ENCODE assay signal across 8 cellular contexts in the genomic region with DNA sequence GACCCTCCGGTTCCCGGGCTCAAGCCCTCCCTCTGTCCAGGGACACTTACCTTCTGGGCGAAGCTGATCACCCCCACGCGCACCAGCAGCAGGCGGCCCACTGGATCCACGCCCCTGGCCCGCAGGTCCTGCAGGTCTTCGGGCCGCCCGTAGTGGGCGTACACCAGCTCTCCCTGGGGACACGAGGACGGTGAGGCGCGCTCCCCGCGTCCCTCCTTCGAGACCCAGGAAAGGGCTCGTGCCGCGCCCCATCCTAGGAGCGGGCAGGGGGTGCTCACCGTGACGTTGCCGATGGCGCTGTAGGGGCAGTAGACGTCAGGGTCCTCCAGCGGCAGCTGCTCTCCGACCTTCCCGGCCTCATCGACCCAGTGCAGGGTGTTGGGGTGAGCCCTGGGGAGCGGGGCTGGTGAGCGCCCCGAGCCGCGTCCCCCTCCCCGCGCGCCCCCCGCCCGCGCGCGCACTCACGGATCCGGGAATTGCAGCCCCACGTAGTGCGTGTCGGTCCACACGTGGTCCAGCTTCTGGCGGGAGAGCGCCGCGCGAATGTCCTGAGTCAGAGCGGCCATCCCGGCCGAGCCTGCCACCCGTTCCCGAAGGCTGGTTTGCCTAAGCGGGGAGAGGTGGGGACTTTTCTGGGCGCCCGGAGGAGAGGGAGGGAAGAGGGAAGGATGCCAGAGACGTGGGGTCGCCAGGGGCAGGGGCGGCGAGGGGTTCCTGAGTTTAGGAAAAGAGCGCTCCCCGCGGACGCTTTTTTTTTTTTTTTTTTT. TPM values are rescaled to one million over a fixed set of nuclear protein-coding genes. Genes with fewer than 3 reads are reported as not detected.
DNase-seq lines count a peak whose midpoint lies in the region; ATAC-seq and TF ChIP-seq lines count a peak whose summit lies in the region.

No MANE protein-coding gene starts in this region.

- peak; percentile 33 for TF ChIP-seq CTCF in DOHH2 (IDR thresholded peaks at IDR 0.05; ENCODE audit: low read depth, low read length, poor library complexity, severe bottlenecking)

- no peaks in the 10 kb centered on the region for H3K79me2 ChIP-seq in DOHH2 (ENCODE audit: control insufficient read depth, low read length)

- intact Hi-C loops in activated naive CD4-positive, alpha-beta T cell treated with anti-CD3 and anti-CD28 coated beads for 36 hours (cut with micrococcal nuclease), result loop anchor here (1.0 to 5.0 kb wide), 2 partner anchors 58 to 94 kb away; no protein-coding TSS in a partner anchor

- no peaks in the 10 kb centered on the region for H3K9me3 Mint-ChIP-seq in activated naive CD4-positive, alpha-beta T cell treated with anti-CD3 and anti-CD28 coated beads for 36 hours

- H3K9me2 ChIP-seq in DOHH2 (replicated peaks; ENCODE audit: control insufficient read depth, low read length), result no peaks in the 10 kb centered on the region

- H3K27ac Mint-ChIP-seq in activated naive CD4-positive, alpha-beta T cell treated with anti-CD3 and anti-CD28 coated beads for 36 hours, result peak overlapping the region; percentile 76

- H3K27me3 ChIP-seq in DOHH2 (ENCODE audit: control insufficient read depth, low read length), result peaks cover 9% of the 10 kb centered on the region
- peaks cover 25 to 28% (median 27%) of the 10 kb centered on the region in 3 donors for H3K27me3 ChIP-seq in skeletal muscle tissue (ENCODE audit: control insufficient read depth in 3 of 3, insufficient read depth in 3 of 3, low read length in 3 of 3)

- peak overlapping the region in 1 of 3 donors; percentile 16 for H3K9ac ChIP-seq in skeletal muscle tissue (ENCODE audit: low read depth in 1 of 3, low read length in 3 of 3)

- H3K4me2 ChIP-seq in DOHH2 (ENCODE audit: low read length), result peak overlapping the region; percentile 68

- no peaks in the 10 kb centered on the region for H3K9me3 ChIP-seq in DOHH2 (ENCODE audit: control insufficient read depth, insufficient read depth, low read length)
- H3K9me3 ChIP-seq in skeletal muscle tissue (ENCODE audit: control insufficient read depth in 3 of 3, low read length in 3 of 3), result no peaks in the 10 kb centered on the region

- H3K4me1 ChIP-seq in DOHH2 (ENCODE audit: control insufficient read depth, low read length), result peaks cover 12% of the 10 kb centered on the region
- H3K4me1 ChIP-seq in skeletal muscle tissue (ENCODE audit: control insufficient read depth in 3 of 3, insufficient read depth in 3 of 3, low read length in 3 of 3), result peaks cover 7 to 8% (median 7%) of the 10 kb centered on the region in 3 donors

- peaks cover 6% of the 10 kb centered on the region for H3K36me3 Mint-ChIP-seq in activated naive CD4-positive, alpha-beta T cell treated with anti-CD3 and anti-CD28 coated beads for 36 hours (ENCODE audit: low read depth)

- no peaks in the 10 kb centered on the region for H3K27me3 Mint-ChIP-seq in activated naive CD4-positive, alpha-beta T cell treated with anti-CD3 and anti-CD28 coated beads for 36 hours (ENCODE audit: low read depth)

- peak overlapping the region; percentile 80 for H3K4me3 Mint-ChIP-seq in activated naive CD4-positive, alpha-beta T cell treated with anti-CD3 and anti-CD28 coated beads for 36 hours

- ATAC-seq in HG02642 (IDR thresholded peaks at IDR 0.05; ENCODE audit: poor library complexity, unreplicated experiment) (peak; percentile 55), GM19023 (IDR thresholded peaks at IDR 0.05; ENCODE audit: unreplicated experiment) (no peak)

- DNase-seq in RKO (ENCODE audit: low spot score) (peak; percentile 68), hepatic stellate cell (ENCODE audit: low spot score) (peak; percentile 73), NCI-H510A treated with DMSO at 0.1 percent for 48 hours (lab: John Stamatoyannopoulos, UW) (no peak)
- DNase-seq in activated naive CD4-positive, alpha-beta T cell treated with anti-CD3 and anti-CD28 coated beads for 36 hours, result peak; percentile 71

- peak overlapping the region; percentile 69 for H3K4me3 ChIP-seq in DOHH2 (ENCODE audit: low read length)
- peak overlapping the region; percentile 28 to 58 (median 54) for H3K4me3 ChIP-seq in skeletal muscle tissue (ENCODE audit: low read length in 3 of 3)

- no peaks in the 10 kb centered on the region for H4K20me1 ChIP-seq in DOHH2 (ENCODE audit: control insufficient read depth, insufficient read depth, low read depth, low read length)

- peaks cover 4% of the 10 kb centered on the region; the same call in 1 of the 2 replicates for H3F3A ChIP-seq in DOHH2 (ENCODE audit: control insufficient read depth, insufficient read depth)

- CTCF ChIA-PET in activated naive CD4-positive, alpha-beta T cell treated with anti-CD3 and anti-CD28 coated beads for 36 hours (lab: Charles Lee), result interaction anchor here (0.6 to 3.9 kb wide), 15 partner anchors 9 to 92 kb away, joined by 3 to 38 read pairs (median 4); a partner anchor contains a TSS

- no peaks in the 10 kb centered on the region for H3K36me3 ChIP-seq in DOHH2 (ENCODE audit: control insufficient read depth, low read length)
- H3K36me3 ChIP-seq in skeletal muscle tissue (ENCODE audit: control insufficient read depth in 3 of 3, insufficient read depth in 3 of 3, low read length in 3 of 3), result no peaks in the 10 kb centered on the region

- H3K4me1 Mint-ChIP-seq in activated naive CD4-positive, alpha-beta T cell treated with anti-CD3 and anti-CD28 coated beads for 36 hours (ENCODE audit: low read depth), result peaks cover 22% of the 10 kb centered on the region

- H3K27ac ChIP-seq in DOHH2 (ENCODE audit: low read depth, low read length), result no peak overlapping the region
- no peak overlapping the region for H3K27ac ChIP-seq in skeletal muscle tissue (ENCODE audit: low read depth, low read length)

RNA-seq across cellular contexts. Expression of a gene that starts 8.2 kb away (rescaled TPM):
- 1 to 10 TPM; 4.2 to 5.1 TPM for total RNA-seq in activated naive CD4-positive, alpha-beta T cell treated with anti-CD3 and anti-CD28 coated beads for 36 hours
- 1.0 TPM for total RNA-seq in skeletal muscle tissue

RNA-seq across cellular contexts. Expression of a gene that starts 20.8 kb away (rescaled TPM):
- total RNA-seq in activated naive CD4-positive, alpha-beta T cell treated with anti-CD3 and anti-CD28 coated beads for 36 hours, result 10 to 100 TPM; 12.3 to 13.0 TPM
- total RNA-seq in skeletal muscle tissue, result 2.6 TPM

RNA-seq across cellular contexts. Expression of a gene that starts 23.1 kb away (rescaled TPM):
- not detected for total RNA-seq in activated naive CD4-positive, alpha-beta T cell treated with anti-CD3 and anti-CD28 coated beads for 36 hours
- not detected for total RNA-seq in skeletal muscle tissue

RNA-seq across cellular contexts. Expression of a gene that starts 31.0 kb away (rescaled TPM):
- 1 to 10 TPM; 5.8 to 6.8 TPM for total RNA-seq in activated naive CD4-positive, alpha-beta T cell treated with anti-CD3 and anti-CD28 coated beads for 36 hours
- 91.9 TPM for total RNA-seq in skeletal muscle tissue

RNA-seq across cellular contexts. Expression of a gene that starts 40.4 kb away (rescaled TPM):
- total RNA-seq in activated naive CD4-positive, alpha-beta T cell treated with anti-CD3 and anti-CD28 coated beads for 36 hours, result 100 to 1,000 TPM; 221 TPM
- 48.5 TPM for total RNA-seq in skeletal muscle tissue
